8 cellular contexts compared by ENCODE assay signal in genomic region chr1:27521336-27522147, GRCh38. TPM values are rescaled to one million over a fixed set of nuclear protein-coding genes. Genes with fewer than 3 reads are reported as not detected.
DNase-seq lines count a peak whose midpoint lies in the region; ATAC-seq and FAIRE-seq lines count a peak whose summit lies in the region.

No MANE protein-coding gene starts in this region.

- no peak for FAIRE-seq in RCC 7860 (lab: Jason Lieb, UNC)

- ATAC-seq in GM18511 (IDR thresholded peaks at IDR 0.05; ENCODE audit: unreplicated experiment), result no peak
- ATAC-seq in GM21447 (IDR thresholded peaks at IDR 0.05; ENCODE audit: unreplicated experiment), result no peak

- DNase-seq in Ammon's horn (ENCODE audit: low spot score) (peak; percentile 71), occipital lobe (lab: John Stamatoyannopoulos, UW) (peak; percentile 65), GOT3 (lab: John Stamatoyannopoulos, UW) (no peak), RCC 7860 (ENCODE audit: low spot score) (no peak)
- peak; percentile 66 for DNase-seq in activated CD4-positive, alpha-beta T cell treated with anti-CD3 and anti-CD28 coated beads for 48 hours

- H3K27ac ChIP-seq in cingulate gyrus (ENCODE audit: low read depth, low read length), result peak overlapping the region; percentile 89

RNA-seq across cellular contexts. Expression of gene WASF2, which starts 31.6 kb away (rescaled TPM):
- 6.1 TPM for total RNA-seq in occipital lobe

Comparison
In these comparisons a context has a peak if more than half of its experiments do, and no peak if none do; other contexts are left out.
1. DNase-seq: peak in Ammon's horn (single experiment), activated CD4-positive, alpha-beta T cell treated with anti-CD3 and anti-CD28 coated beads for 48 hours (single experiment) and occipital lobe (single experiment); none in GOT3 (single experiment) and RCC 7860 (single experiment).